Comparison of ENCODE assay signal across 11 cellular contexts in genomic region chr5:150636391-150637244, GRCh38. TPM values are rescaled to one million over a fixed set of nuclear protein-coding genes. Genes with fewer than 3 reads are reported as not detected.
DNase-seq lines count a peak whose midpoint lies in the region; ATAC-seq, FAIRE-seq and TF ChIP-seq lines count a peak whose summit lies in the region.
"Had no signal": no experiment of that assay in that cellular context is flagged by ENCODE, and none has a peak within 500 bp of the region (broad histone marks: within the 10 kb centered on the region; RNA-seq: fewer than 3 reads in every experiment).

No MANE protein-coding gene starts in this region.

- no peak overlapping the region for H2AFZ ChIP-seq in fibroblast of lung (ENCODE audit: low read length)

- TF ChIP-seq CTCF in BE2C (IDR thresholded peaks at IDR 0.05; ENCODE audit: low read depth, low read length), result 0 out of 2 replicates have a peak, but pooled peaks have one; percentile 5
- TF ChIP-seq CTCF in fibroblast of lung (conservative IDR thresholded peaks at IDR 0.05 in 1 of 2, IDR thresholded peaks at IDR 0.05 in 1 of 2; ENCODE audit: low read depth in 1 of 2, low read length in 2 of 2), result no peak
- no peak for TF ChIP-seq CTCF in omental fat pad (IDR thresholded peaks at IDR 0.05)

- no peak for FAIRE-seq in frontal cortex (lab: Jason Lieb, UNC)
- FAIRE-seq: D721Med had no signal

- H3K79me2 ChIP-seq in fibroblast of lung (ENCODE audit: control insufficient read depth, insufficient read depth, low read length), result no peaks in the 10 kb centered on the region

- H3K9ac ChIP-seq in fibroblast of lung (ENCODE audit: insufficient read depth, low read length), result no peak overlapping the region

- no peaks in the 10 kb centered on the region for H3K27me3 ChIP-seq in BE2C
- no peaks in the 10 kb centered on the region for H3K27me3 ChIP-seq in fibroblast of lung (ENCODE audit: control insufficient read depth, insufficient read depth, low read length)

- CTCF ChIA-PET in activated CD8-positive, alpha-beta memory T cell treated with anti-CD3 and anti-CD28 coated beads, Interleukin-2, amount 10 ng/mL, durations not matched to agents 7 days and 5 days (lab: Charles Lee), result no interaction called here

- H3K4me1 Mint-ChIP-seq in natural killer cell treated with Interleukin-12 subunit alpha and Interleukin-12 subunit beta and Interleukin-15 and Interleukin-18, amount 100 ng/mL, for 72 hours (ENCODE audit: low read depth in 2 of 2), result no peaks in the 10 kb centered on the region
- no peaks in the 10 kb centered on the region for H3K4me1 Mint-ChIP-seq in activated CD8-positive, alpha-beta memory T cell treated with anti-CD3 and anti-CD28 coated beads, Interleukin-2, amount 10 ng/mL, durations not matched to agents 7 days and 5 days

- no peak for ATAC-seq in omental fat pad (ENCODE audit: low FRiP score)
- no peak for ATAC-seq in natural killer cell treated with Interleukin-12 subunit alpha and Interleukin-12 subunit beta and Interleukin-15 and Interleukin-18, amount 100 ng/mL, for 72 hours
- ATAC-seq in activated CD8-positive, alpha-beta memory T cell treated with anti-CD3 and anti-CD28 coated beads, Interleukin-2, amount 10 ng/mL, durations not matched to agents 7 days and 5 days, result no peak

- H3K27ac ChIP-seq in fibroblast of lung (ENCODE audit: insufficient read depth, low read length), result no peak overlapping the region

- H4K20me1 ChIP-seq in fibroblast of lung (ENCODE audit: control insufficient read depth, extremely low read depth, insufficient read depth, low read length), result no peaks in the 10 kb centered on the region

- DNase-seq in BE2C, result peak; percentile 89
- DNase-seq in RKO (ENCODE audit: low spot score), result peak; percentile 35
- DNase-seq in fibroblast of lung (ENCODE audit: low read depth in 2 of 2), result peak; percentile 58 to 77
- peak; percentile 70 for DNase-seq in omental fat pad (ENCODE audit: low spot score)
- no peak for DNase-seq in hippocampal formation (lab: John Stamatoyannopoulos, UW)
- DNase-seq in natural killer cell treated with Interleukin-12 subunit alpha and Interleukin-12 subunit beta and Interleukin-15 and Interleukin-18, amount 100 ng/mL, for 72 hours (ENCODE audit: low spot score), result no peak
- DNase-seq in activated CD8-positive, alpha-beta memory T cell treated with anti-CD3 and anti-CD28 coated beads, Interleukin-2, amount 10 ng/mL, durations not matched to agents 7 days and 5 days, result no peak
- DNase-seq in frontal cortex (ENCODE audit: low spot score in 2 of 2), result no peak
- DNase-seq: Kasumi-1 had no signal

- H3K27me3 Mint-ChIP-seq in natural killer cell treated with Interleukin-12 subunit alpha and Interleukin-12 subunit beta and Interleukin-15 and Interleukin-18, amount 100 ng/mL, for 72 hours, result peaks cover 14 to 15% of the 10 kb centered on the region in 2 donors
- peaks cover 26% of the 10 kb centered on the region for H3K27me3 Mint-ChIP-seq in activated CD8-positive, alpha-beta memory T cell treated with anti-CD3 and anti-CD28 coated beads, Interleukin-2, amount 10 ng/mL, durations not matched to agents 7 days and 5 days

- H3K4me2 ChIP-seq in fibroblast of lung (ENCODE audit: extremely low read depth, insufficient read depth, low read length), result peak overlapping the region; percentile 83

- H3K36me3 Mint-ChIP-seq in natural killer cell treated with Interleukin-12 subunit alpha and Interleukin-12 subunit beta and Interleukin-15 and Interleukin-18, amount 100 ng/mL, for 72 hours, result no peaks in the 10 kb centered on the region
- H3K36me3 Mint-ChIP-seq in activated CD8-positive, alpha-beta memory T cell treated with anti-CD3 and anti-CD28 coated beads, Interleukin-2, amount 10 ng/mL, durations not matched to agents 7 days and 5 days, result no peaks in the 10 kb centered on the region

- H3K9me3 Mint-ChIP-seq in natural killer cell treated with Interleukin-12 subunit alpha and Interleukin-12 subunit beta and Interleukin-15 and Interleukin-18, amount 100 ng/mL, for 72 hours, result no peaks in the 10 kb centered on the region
- H3K9me3 Mint-ChIP-seq in activated CD8-positive, alpha-beta memory T cell treated with anti-CD3 and anti-CD28 coated beads, Interleukin-2, amount 10 ng/mL, durations not matched to agents 7 days and 5 days (ENCODE audit: low read depth), result no peaks in the 10 kb centered on the region
- H3K9me3 Mint-ChIP-seq: T-helper 2 cell treated with Interferon-gamma antibody and Interleukin-4, amounts not matched to agents 5 μg/mL and 100 μg/mL, for 36 hours had no signal

- no peak overlapping the region for H3K27ac Mint-ChIP-seq in natural killer cell treated with Interleukin-12 subunit alpha and Interleukin-12 subunit beta and Interleukin-15 and Interleukin-18, amount 100 ng/mL, for 72 hours
- H3K27ac Mint-ChIP-seq in activated CD8-positive, alpha-beta memory T cell treated with anti-CD3 and anti-CD28 coated beads, Interleukin-2, amount 10 ng/mL, durations not matched to agents 7 days and 5 days, result no peak overlapping the region
- H3K27ac Mint-ChIP-seq: T-helper 2 cell treated with Interferon-gamma antibody and Interleukin-4, amounts not matched to agents 5 μg/mL and 100 μg/mL, for 36 hours had no signal

- no peaks in the 10 kb centered on the region for H3K36me3 ChIP-seq in BE2C
- no peaks in the 10 kb centered on the region for H3K36me3 ChIP-seq in fibroblast of lung (ENCODE audit: control insufficient read depth, insufficient read depth, low read length)

- H3K4me3 ChIP-seq in BE2C (ENCODE audit: low read depth, low read length), result no peak overlapping the region
- H3K4me3 ChIP-seq in fibroblast of lung (replicated peaks in 1 of 4; ENCODE audit: control extremely low read depth in 1 of 4, insufficient read depth in 1 of 4, low read depth in 3 of 4, low read length in 4 of 4), result no peak overlapping the region

- H3K4me1 ChIP-seq in BE2C, result peaks cover 45% of the 10 kb centered on the region
- H3K4me1 ChIP-seq in fibroblast of lung (ENCODE audit: control insufficient read depth, extremely low read depth, insufficient read depth, low read length), result peaks cover 48% of the 10 kb centered on the region

- H3K9me3 ChIP-seq in BE2C, result no peaks in the 10 kb centered on the region
- H3K9me3 ChIP-seq in fibroblast of lung (ENCODE audit: control insufficient read depth, insufficient read depth, low read depth, low read length), result no peaks in the 10 kb centered on the region

- H3K4me3 Mint-ChIP-seq in natural killer cell treated with Interleukin-12 subunit alpha and Interleukin-12 subunit beta and Interleukin-15 and Interleukin-18, amount 100 ng/mL, for 72 hours, result no peak overlapping the region
- no peak overlapping the region for H3K4me3 Mint-ChIP-seq in activated CD8-positive, alpha-beta memory T cell treated with anti-CD3 and anti-CD28 coated beads, Interleukin-2, amount 10 ng/mL, durations not matched to agents 7 days and 5 days
- H3K4me3 Mint-ChIP-seq: T-helper 2 cell treated with Interferon-gamma antibody and Interleukin-4, amounts not matched to agents 5 μg/mL and 100 μg/mL, for 36 hours had no signal

RNA-seq across cellular contexts. Expression of gene SYNPO, which starts 3.8 kb away (rescaled TPM):
- 35.2 TPM for polyA plus RNA-seq in BE2C (2012; ENCODE audit: insufficient read depth, insufficient read length, low read depth)
- 5.6 and 6.6 TPM in 2 replicates for total RNA-seq in fibroblast of lung
- 9.8 and 10.5 TPM in 2 replicates for polyA plus RNA-seq in fibroblast of lung
- 25.0 and 50.9 TPM in 2 replicates for polyA plus RNA-seq in fibroblast of lung (2012)
- polyA minus RNA-seq in fibroblast of lung (ENCODE audit: low replicate concordance), result 115 and 181 TPM in 2 replicates
- total RNA-seq in omental fat pad, result 10 to 100 TPM; 12.2 to 43.6 (median 26.1) TPM
- total RNA-seq in natural killer cell treated with Interleukin-12 subunit alpha and Interleukin-12 subunit beta and Interleukin-15 and Interleukin-18, amount 100 ng/mL, for 72 hours, result 1 to 10 TPM; 1.0 to 9.3 TPM
- total RNA-seq in activated CD8-positive, alpha-beta memory T cell treated with anti-CD3 and anti-CD28 coated beads, Interleukin-2, amount 10 ng/mL, durations not matched to agents 7 days and 5 days, result under 1 TPM; 0.05 to 0.09 TPM
- 3.7 TPM for total RNA-seq in frontal cortex

RNA-seq across cellular contexts. Expression of gene MYOZ3, which starts 24.4 kb away (rescaled TPM):
- 1.4 TPM for polyA plus RNA-seq in BE2C (2012; ENCODE audit: insufficient read depth, insufficient read length, low read depth)
- total RNA-seq in fibroblast of lung (0.33 and 0.77 TPM in 2 replicates), omental fat pad (1 to 10 TPM in 1 of 4 donors, under 1 TPM in 2, not detected in 1; 0.28 to 1.7 (median 0.56) TPM), frontal cortex (3.7 TPM)
- polyA plus RNA-seq in fibroblast of lung, result 0.14 and 0.26 TPM in 2 replicates
- polyA plus RNA-seq in fibroblast of lung (2012), result 0.14 and 0.17 TPM in 2 replicates
- polyA minus RNA-seq in fibroblast of lung (ENCODE audit: low replicate concordance), result 2.4 TPM in 1 of 2 replicates, not detected in the other
- total RNA-seq in natural killer cell treated with Interleukin-12 subunit alpha and Interleukin-12 subunit beta and Interleukin-15 and Interleukin-18, amount 100 ng/mL, for 72 hours, result not detected
- not detected for total RNA-seq in activated CD8-positive, alpha-beta memory T cell treated with anti-CD3 and anti-CD28 coated beads, Interleukin-2, amount 10 ng/mL, durations not matched to agents 7 days and 5 days

Comparison
In these comparisons a context has a peak if more than half of its experiments do, and no peak if none do; other contexts are left out.
1. DNase-seq: peak in BE2C (single experiment), RKO (single experiment), fibroblast of lung (2 of 2) and omental fat pad (single experiment); none in hippocampal formation (0 of 2), natural killer cell treated with Interleukin-12 subunit alpha and Interleukin-12 subunit beta and Interleukin-15 and Interleukin-18, amount 100 ng/mL, for 72 hours (single experiment), activated CD8-positive, alpha-beta memory T cell treated with anti-CD3 and anti-CD28 coated beads, Interleukin-2, amount 10 ng/mL, durations not matched to agents 7 days and 5 days (single experiment) and frontal cortex (0 of 2).